ENCODE assay signal across 11 cellular contexts in the genomic region with DNA sequence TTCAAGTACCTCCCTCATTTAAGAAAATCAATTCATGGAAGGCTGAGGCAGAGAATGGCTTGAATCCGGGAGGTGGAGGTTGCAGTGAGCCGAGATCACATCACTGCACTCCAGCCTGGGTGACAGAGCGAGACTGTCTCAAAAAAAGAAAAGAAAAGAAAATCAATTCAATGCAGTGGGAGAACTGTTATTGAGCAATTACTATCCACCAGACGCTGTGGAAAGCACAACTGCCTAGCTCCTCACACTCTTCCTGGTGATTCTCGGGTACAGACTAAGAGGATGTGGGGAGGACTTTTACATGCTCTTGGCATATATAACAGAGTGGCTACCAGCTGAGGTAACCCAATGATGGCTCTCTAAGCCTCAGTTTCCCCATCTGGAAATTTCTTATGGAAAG. TPM values are rescaled to one million over a fixed set of nuclear protein-coding genes. Genes with fewer than 3 reads are reported as not detected.
A peak's percentile ranks its signal among the peaks of the same experiment; 100 is the strongest.
DNase-seq lines count a peak whose midpoint lies in the region; ATAC-seq, FAIRE-seq and TF ChIP-seq lines count a peak whose summit lies in the region.
"Had no signal": no experiment of that assay in that cellular context is flagged by ENCODE, and none has a peak within 500 bp of the region (broad histone marks: within the 10 kb centered on the region; RNA-seq: fewer than 3 reads in every experiment).

No MANE protein-coding gene starts in this region.

- peak overlapping the region; percentile 98 to 99 for H3K27ac Mint-ChIP-seq in effector memory CD8-positive, alpha-beta T cell
- H3K27ac Mint-ChIP-seq in HFFc6 = no peak overlapping the region

- H3K4me1 Mint-ChIP-seq in effector memory CD8-positive, alpha-beta T cell (ENCODE audit: low read depth in 2 of 2) = peaks cover 29 to 33% of the 10 kb centered on the region in 2 donors
- H3K4me1 Mint-ChIP-seq in HFFc6 (ENCODE audit: low read depth) = peaks cover 9% of the 10 kb centered on the region; the same call in 1 of the 2 replicates

- no peaks in the 10 kb centered on the region for H3K9me3 Mint-ChIP-seq in effector memory CD8-positive, alpha-beta T cell
- no peaks in the 10 kb centered on the region for H3K9me3 Mint-ChIP-seq in HFFc6

- H3K4me3 ChIP-seq in GM12875 (ENCODE audit: low read depth, low read length) (peak overlapping the region; percentile 53), OCI-LY1 (ENCODE audit: low read depth, low read length, poor library complexity, severe bottlenecking) (peak overlapping the region; percentile 100), small intestine (ENCODE audit: low read depth in 1 of 2, low read length in 2 of 2) (no peak overlapping the region)
- H3K4me3 ChIP-seq: hepatocyte had no signal

- H3K27ac ChIP-seq in OCI-LY1 (ENCODE audit: low read depth, low read length, poor library complexity, severe bottlenecking) (peak overlapping the region; percentile 97), small intestine (ENCODE audit: low read depth in 1 of 2, low read length in 1 of 2) (peak overlapping the region; percentile 24 to 95)
- H3K27ac ChIP-seq: hepatocyte had no signal

- H2AFZ ChIP-seq in OCI-LY1 (ENCODE audit: low read length) = no peak overlapping the region
- H2AFZ ChIP-seq: hepatocyte had no signal

- H4K20me1 ChIP-seq in OCI-LY1 (ENCODE audit: insufficient read depth, low read length) = no peaks in the 10 kb centered on the region

- H3K36me3 Mint-ChIP-seq in effector memory CD8-positive, alpha-beta T cell (ENCODE audit: insufficient read depth) = peaks cover 57% of the 10 kb centered on the region
- H3K36me3 Mint-ChIP-seq in HFFc6 (ENCODE audit: low read depth) = peaks cover 22% of the 10 kb centered on the region

- H3K4me3 Mint-ChIP-seq in effector memory CD8-positive, alpha-beta T cell = peak overlapping the region; percentile 94 to 98
- H3K4me3 Mint-ChIP-seq in HFFc6 = no peak overlapping the region

- no peak for FAIRE-seq in small intestine (lab: Jason Lieb, UNC)

- H3K27me3 Mint-ChIP-seq in effector memory CD8-positive, alpha-beta T cell = no peaks in the 10 kb centered on the region
- peaks cover 9% of the 10 kb centered on the region for H3K27me3 Mint-ChIP-seq in HFFc6 (ENCODE audit: insufficient read depth)

- 64 to 71% (median 67%) methylated on average over 4 to 5 of the region's 5 CpGs for WGBS in small intestine, 3 donors

- H3K9ac ChIP-seq in OCI-LY1 (ENCODE audit: low read length) = peak overlapping the region; percentile 100

- H3K4me2 ChIP-seq in OCI-LY1 (ENCODE audit: low read length) = peak overlapping the region; percentile 93
- H3K4me2 ChIP-seq: hepatocyte had no signal

- ATAC-seq in effector memory CD8-positive, alpha-beta T cell (replicated peaks) = no peak

- no peak for DNase-seq in effector memory CD8-positive, alpha-beta T cell
- DNase-seq in small intestine (no peak), NCI-H2029 (lab: John Stamatoyannopoulos, UW) (no peak), HFFc6 (no peak)
- no peak for DNase-seq in activated effector memory CD4-positive, alpha-beta T cell treated with Interleukin-2 at 50 U/mL for 16 hours
- DNase-seq: NCI-H2081 treated with DMSO at 0.1 percent for 48 hours; posterior cingulate gyrus; stimulated activated CD8-positive, alpha-beta memory T cell treated with anti-CD3 and anti-CD28 coated beads, Interleukin-4, amount 100 ng/mL, for 48 hours had no signal

- H3K9me3 ChIP-seq in OCI-LY1 (ENCODE audit: low read length) = no peaks in the 10 kb centered on the region
- no peaks in the 10 kb centered on the region for H3K9me3 ChIP-seq in small intestine (ENCODE audit: control insufficient read depth, low read depth)

- H3K4me1 ChIP-seq in OCI-LY1 (ENCODE audit: insufficient read depth, low read length, severe bottlenecking) (peaks cover 48% of the 10 kb centered on the region), small intestine (ENCODE audit: control insufficient read depth in 2 of 2, insufficient read depth in 1 of 2, low read depth in 1 of 2, low read length in 1 of 2) (no peaks in the 10 kb centered on the region)

- TF ChIP-seq CTCF in GM12875 (IDR thresholded peaks at IDR 0.05; ENCODE audit: borderline replicate concordance, insufficient read depth, low read depth, low read length) (no peak), OCI-LY1 (IDR thresholded peaks at IDR 0.05; ENCODE audit: low read length) (no peak), HFFc6 (IDR thresholded peaks at IDR 0.05) (no peak)

- peaks cover 29% of the 10 kb centered on the region for H3K79me2 ChIP-seq in OCI-LY1 (ENCODE audit: insufficient read depth, low read length)

- no peaks in the 10 kb centered on the region for H3K9me2 ChIP-seq in OCI-LY1 (ENCODE audit: low read depth, low read length)

- H3F3A ChIP-seq in OCI-LY1 (ENCODE audit: insufficient read depth, low read length) = peaks cover 17% of the 10 kb centered on the region

- H3K36me3 ChIP-seq in OCI-LY1 (ENCODE audit: insufficient read depth, low read length) = peaks cover 23% of the 10 kb centered on the region
- H3K36me3 ChIP-seq in small intestine (ENCODE audit: control insufficient read depth in 2 of 2, insufficient read depth in 2 of 2, low read length in 2 of 2) = no peaks in the 10 kb centered on the region

- H3K27me3 ChIP-seq in OCI-LY1 (ENCODE audit: insufficient read depth, low read length) (no peaks in the 10 kb centered on the region), small intestine (ENCODE audit: control insufficient read depth in 2 of 2, insufficient read depth in 2 of 2, low read length in 2 of 2) (no peaks in the 10 kb centered on the region)
- H3K27me3 ChIP-seq: hepatocyte had no signal

RNA-seq across cellular contexts. Expression of a gene that starts 2.7 kb away (rescaled TPM):
- 1,000 to 10,000 TPM; 3,848 to 6,707 (median 4,907) TPM for polyA plus RNA-seq in small intestine
- total RNA-seq in HFFc6 (2021; fragmentation: NEBNext Ultra II Directional; extraction: Animal tissue kit (Norgen Biotek cat#: 25700)) = 1,000 to 10,000 TPM; 2,364 to 3,067 (median 2,845) TPM

Comparison
In these comparisons a context has a peak if more than half of its experiments do, and no peak if none do; other contexts are left out.
1. H3K4me3 ChIP-seq: peak in GM12875 (single experiment) and OCI-LY1 (single experiment); none in small intestine (0 of 2).